33 cellular contexts compared by ENCODE assay signal in genomic region chr1:22140681-22141080, GRCh38. TPM values are rescaled to one million over a fixed set of nuclear protein-coding genes. Genes with fewer than 3 reads are reported as not detected.
DNase-seq lines count a peak whose midpoint lies in the region; ATAC-seq and TF ChIP-seq lines count a peak whose summit lies in the region.
"Had no signal": no experiment of that assay in that cellular context is flagged by ENCODE, and none has a peak within 500 bp of the region (broad histone marks: within the 10 kb centered on the region; RNA-seq: fewer than 3 reads in every experiment).

No MANE protein-coding gene starts in this region.

- H3K27me3 ChIP-seq in GM23338 (ENCODE audit: insufficient read depth) (peaks cover 43% of the 10 kb centered on the region), iPS-18a (ENCODE audit: control insufficient read depth, insufficient read depth, low read length) (peaks cover 39% of the 10 kb centered on the region), neuronal stem cell (ENCODE audit: control insufficient read depth in 3 of 3, insufficient read depth in 3 of 3, low read depth in 1 of 3, low read length in 3 of 3) (peaks cover 11 to 88% (median 83%) of the 10 kb centered on the region in 3 experiments)

- WGBS in neuronal stem cell (ENCODE audit: extremely low coverage in 2 of 2, insufficient read length in 2 of 2, insufficient replicate concordance in 1 of 2), 2 donors = no CpG with 5 or more reads among the region's 5 CpGs

- peaks cover 3% of the 10 kb centered on the region for H3K79me1 ChIP-seq in neuronal stem cell (ENCODE audit: low read depth, low read length)

- H3K4me1 ChIP-seq in GM23338 (ENCODE audit: insufficient read depth) (peaks cover 33% of the 10 kb centered on the region), iPS-18a (ENCODE audit: control insufficient read depth, low read depth, low read length) (peaks cover 31% of the 10 kb centered on the region), neuronal stem cell (ENCODE audit: control insufficient read depth in 2 of 2, insufficient read depth in 1 of 2, low read depth in 1 of 2, low read length in 2 of 2) (peaks cover 15 to 22% of the 10 kb centered on the region in 2 donors)

- H4K20me1 ChIP-seq in GM23338 (replicated peaks; ENCODE audit: insufficient read depth) = no peaks in the 10 kb centered on the region; the same call in 1 of the 2 replicates

- no peak overlapping the region for H2BK120ac ChIP-seq in neuronal stem cell (ENCODE audit: low read depth, low read length)

- no peak overlapping the region for H3K23ac ChIP-seq in neuronal stem cell (ENCODE audit: low read depth, low read length, poor library complexity)

- H3K9me3 ChIP-seq in iPS-18a (ENCODE audit: control insufficient read depth, low read depth, low read length) (no peaks in the 10 kb centered on the region), neuronal stem cell (replicated peaks in 1 of 2; ENCODE audit: control insufficient read depth in 2 of 2, insufficient read depth in 1 of 2, low read depth in 1 of 2, low read length in 2 of 2) (no peaks in the 10 kb centered on the region)
- H3K9me3 ChIP-seq: BE2C, esophagus squamous epithelium, heart right ventricle, neutrophil, right lobe of liver, stomach, tibial artery had no signal

- POLR2A ChIA-PET in RWPE1 (lab: Yijun Ruan, JAX; ENCODE audit: low non-redundant PET) = no interaction called here

- H3K4me3 ChIP-seq in GM23338 = 0 out of 2 replicates have a peak overlapping the region, but pooled peaks have one; percentile 71
- H3K4me3 ChIP-seq in iPS-18a (ENCODE audit: low read length) = peak overlapping the region; percentile 32
- no peak overlapping the region for H3K4me3 ChIP-seq in neuronal stem cell (ENCODE audit: low read length in 2 of 2)
- H3K4me3 ChIP-seq: cardiac muscle cell, heart right ventricle, right lobe of liver, tibial artery had no signal

- CTCF ChIA-PET in RWPE1 (lab: Yijun Ruan, JAX) = interaction anchor here (0.7 kb wide), 1 partner anchor 246 kb away, joined by 3 read pairs; no protein-coding TSS in a partner anchor

- H4K8ac ChIP-seq in neuronal stem cell (ENCODE audit: low read depth, low read length) = no peak overlapping the region

- H3K18ac ChIP-seq in neuronal stem cell (ENCODE audit: low read length) = no peak overlapping the region

- 0 out of 3 replicates have a peak overlapping the region, but pooled peaks have one; percentile 2 for H3K4me3 Mint-ChIP-seq in GM23338
- H3K4me3 Mint-ChIP-seq: activated CD4-positive, alpha-beta T cell treated with anti-CD3 and anti-CD28 coated beads, Interleukin-2, amount 10 ng/mL, durations not matched to agents 7 days and 5 days; activated naive CD8-positive, alpha-beta T cell treated with anti-CD3 and anti-CD28 coated beads, Interleukin-2, amount 10 ng/mL, durations not matched to agents 7 days and 5 days had no signal

- peaks cover 43% of the 10 kb centered on the region for H3K4me1 Mint-ChIP-seq in GM23338

- H3K14ac ChIP-seq in neuronal stem cell (ENCODE audit: low read length) = peak overlapping the region; percentile 39

- H3K9me3 Mint-ChIP-seq in GM23338 = no peaks in the 10 kb centered on the region
- H3K9me3 Mint-ChIP-seq: activated CD4-positive, alpha-beta T cell treated with anti-CD3 and anti-CD28 coated beads, Interleukin-2, amount 10 ng/mL, durations not matched to agents 7 days and 5 days; activated naive CD8-positive, alpha-beta T cell treated with anti-CD3 and anti-CD28 coated beads, Interleukin-2, amount 10 ng/mL, durations not matched to agents 7 days and 5 days; CD8-positive, alpha-beta T cell; IgD-negative memory B cell; WTC11 had no signal

- no peak overlapping the region for H3K27ac ChIP-seq in GM23338 (ENCODE audit: low read depth)
- peak overlapping the region; percentile 99 for H3K27ac ChIP-seq in RWPE1
- no peak overlapping the region for H3K27ac ChIP-seq in iPS-18a (ENCODE audit: low read length)
- no peak overlapping the region for H3K27ac ChIP-seq in neuronal stem cell (replicated peaks; ENCODE audit: low read length)
- H3K27ac ChIP-seq: cardiac muscle cell, foreskin keratinocyte, heart right ventricle, neutrophil, right lobe of liver, tibial artery had no signal

- no peaks in the 10 kb centered on the region for H3K9me2 ChIP-seq in GM23338 (ENCODE audit: insufficient read depth)

- H3K36me3 Mint-ChIP-seq in GM23338 (ENCODE audit: low read depth) = no peaks in the 10 kb centered on the region; the same call in 2 of the 3 replicates
- H3K36me3 Mint-ChIP-seq: activated naive CD8-positive, alpha-beta T cell treated with anti-CD3 and anti-CD28 coated beads, Interleukin-2, amount 10 ng/mL, durations not matched to agents 7 days and 5 days; CD8-positive, alpha-beta T cell; IgD-negative memory B cell; WTC11 had no signal

- DNase-seq in GM23338 (ENCODE audit: low spot score) (peak; percentile 46), RWPE1 (ENCODE audit: low spot score) (no peak), neuronal stem cell (ENCODE audit: low spot score) (no peak), kidney glomerular epithelial cell (lab: John Stamatoyannopoulos, UW) (no peak), DMS153 treated with DMSO at 0.1 percent for 48 hours (lab: John Stamatoyannopoulos, UW; ENCODE audit: unreplicated experiment) (no peak)
- no peak for DNase-seq in activated naive CD4-positive, alpha-beta T cell treated with anti-CD3 and anti-CD28 coated beads, Interleukin-2, amount 50 U/mL, for 16 hours
- no peak for DNase-seq in activated naive CD4-positive, alpha-beta T cell (lab: John Stamatoyannopoulos, UW)
- DNase-seq: ACHN; activated CD4-positive, alpha-beta T cell treated with anti-CD3 and anti-CD28 coated beads, Interleukin-2, amount 10 ng/mL, durations not matched to agents 7 days and 5 days; activated effector memory CD4-positive, alpha-beta T cell treated with Interleukin-2 at 50 U/mL for 16 hours; activated naive CD8-positive, alpha-beta T cell treated with anti-CD3 and anti-CD28 coated beads, Interleukin-2, amount 10 ng/mL, durations not matched to agents 7 days and 5 days; aorta; BE2C; CD8-positive, alpha-beta T cell; DMS 273 treated with DMSO at 0.1 percent for 48 hours; esophagus squamous epithelium; foreskin keratinocyte; heart right ventricle; left cardiac atrium; NCI-H446 treated with DMSO at 0.1 percent for 48 hours; right lobe of liver; stimulated activated CD4-positive, alpha-beta T cell treated with anti-CD3 and anti-CD28 coated beads, Interleukin-4, amount 100 ng/mL, for 1 hour; stomach; T-helper 1 cell; tibial artery had no signal

- H2BK15ac ChIP-seq in neuronal stem cell (ENCODE audit: low read length) = no peak overlapping the region

- no peak overlapping the region for H4K91ac ChIP-seq in neuronal stem cell (ENCODE audit: low read depth, low read length, poor library complexity)

- no peak overlapping the region for H2AK5ac ChIP-seq in neuronal stem cell (ENCODE audit: low read depth, low read length)

- peaks cover 11% of the 10 kb centered on the region; the same call in 1 of the 2 replicates for H3F3A ChIP-seq in GM23338 (replicated peaks; ENCODE audit: low read depth)

- H3K9ac ChIP-seq in iPS-18a (ENCODE audit: low read length) (no peak overlapping the region), neuronal stem cell (ENCODE audit: low read depth, low read length, poor library complexity) (no peak overlapping the region)

- peaks cover 38% of the 10 kb centered on the region for H3K27me3 Mint-ChIP-seq in GM23338 (ENCODE audit: insufficient read depth, low read depth, poor library complexity)

- ATAC-seq in GM23338 = peak; percentile 4; the same call in 1 of the 3 replicates
- ATAC-seq: CD8-positive, alpha-beta T cell; foreskin keratinocyte; HCT116; heart right ventricle; left cardiac atrium; right lobe of liver; WTC11 had no signal

- no peak overlapping the region for H2BK12ac ChIP-seq in neuronal stem cell (ENCODE audit: low read length)

- TF ChIP-seq CTCF in GM23338 (conservative IDR thresholded peaks at IDR 0.05; ENCODE audit: low read depth in 2 of 2) (no peak), RWPE1 (conservative IDR thresholded peaks at IDR 0.05; ENCODE audit: low read depth) (no peak)

- no peaks in the 10 kb centered on the region for H3K79me2 ChIP-seq in GM23338 (replicated peaks; ENCODE audit: insufficient read depth)

- no peak overlapping the region for H2BK5ac ChIP-seq in neuronal stem cell (ENCODE audit: low read length)

- H2AFZ ChIP-seq in GM23338 (no peak overlapping the region), neuronal stem cell (ENCODE audit: low read length) (no peak overlapping the region)

- H3K36me3 ChIP-seq in GM23338 (ENCODE audit: insufficient read depth) (no peaks in the 10 kb centered on the region), iPS-18a (ENCODE audit: control insufficient read depth, low read depth, low read length) (no peaks in the 10 kb centered on the region), neuronal stem cell (replicated peaks in 1 of 2; ENCODE audit: control insufficient read depth in 2 of 2, insufficient read depth in 2 of 2, low read length in 2 of 2) (no peaks in the 10 kb centered on the region)
- H3K36me3 ChIP-seq: BE2C, cardiac muscle cell, esophagus squamous epithelium, heart right ventricle, neutrophil, right lobe of liver, stomach, tibial artery had no signal

- H3K4me2 ChIP-seq in GM23338 (peak overlapping the region; percentile 91), neuronal stem cell (ENCODE audit: insufficient read depth, low read length, poor library complexity, severe bottlenecking) (no peak overlapping the region)

- no peak overlapping the region for H3K27ac Mint-ChIP-seq in GM23338
- H3K27ac Mint-ChIP-seq: activated CD4-positive, alpha-beta T cell treated with anti-CD3 and anti-CD28 coated beads, Interleukin-2, amount 10 ng/mL, durations not matched to agents 7 days and 5 days; activated naive CD8-positive, alpha-beta T cell treated with anti-CD3 and anti-CD28 coated beads, Interleukin-2, amount 10 ng/mL, durations not matched to agents 7 days and 5 days; CD8-positive, alpha-beta T cell; IgD-negative memory B cell; WTC11 had no signal

- no peak overlapping the region for H3K4ac ChIP-seq in neuronal stem cell (ENCODE audit: low read length)

TF ChIP-seq in GM23338, 12 proteins besides CTCF, POLR2A, EP300 and RAD21 (continues in another document):
- no peak for TF ChIP-seq CREB1 (CRISPR knock-in tag; IDR thresholded peaks at IDR 0.05; ENCODE audit: low read depth)

RNA-seq across cellular contexts. Expression of gene WNT4, which starts 2.2 kb away (rescaled TPM):
- total RNA-seq in GM23338 (2014; rRNA removed; shearing (Covaris generic)) = 0.59 TPM in 1 of 2 replicates, not detected in the other
- polyA plus RNA-seq in GM23338 (2016; fragmentation: Nextera tagmentation; extraction: Ambion mirVana) = 0.26 and 0.79 TPM in 2 replicates
- not detected for polyA plus RNA-seq in neuronal stem cell (2013, experiment 1 of 2)
- polyA plus RNA-seq in neuronal stem cell (2013, experiment 2 of 2) = not detected
- total RNA-seq: activated CD4-positive, alpha-beta T cell treated with anti-CD3 and anti-CD28 coated beads, Interleukin-2, amount 10 ng/mL, durations not matched to agents 7 days and 5 days; activated CD8-positive, alpha-beta memory T cell treated with anti-CD3 and anti-CD28 coated beads for 36 hours; activated naive CD8-positive, alpha-beta T cell treated with anti-CD3 and anti-CD28 coated beads, Interleukin-2, amount 10 ng/mL, durations not matched to agents 7 days and 5 days; aorta; cardiac muscle cell; CD8-positive, alpha-beta T cell; OCI-LY7 had no signal
- polyA plus RNA-seq: aorta, cardiac muscle cell, IgD-negative memory B cell had no signal

Comparison
In these comparisons a context has a peak if more than half of its experiments do, and no peak if none do; other contexts are left out.
1. H3K4me3 ChIP-seq: peak in GM23338 (single experiment) and iPS-18a (single experiment); none in neuronal stem cell (0 of 2).